In genomic region chr14:33992274-33993050, GRCh38 we compare ENCODE assay signal across 22 cellular contexts.
"Had no signal": no experiment of that assay in that cellular context is flagged by ENCODE, and none has a peak within 500 bp of the region (broad histone marks: within the 10 kb centered on the region; RNA-seq: fewer than 3 reads in every experiment).

No MANE protein-coding gene starts in this region.

- H3K4me3 Mint-ChIP-seq: activated CD4-positive, alpha-beta memory T cell treated with anti-CD3 and anti-CD28 coated beads for 36 hours; activated CD4-positive, alpha-beta T cell treated with anti-CD3 and anti-CD28 coated beads, Interleukin-2, amount 10 ng/mL, durations not matched to agents 7 days and 5 days; activated naive CD4-positive, alpha-beta T cell treated with anti-CD3 and anti-CD28 coated beads, Interleukin-2, amount 10 ng/mL, durations not matched to agents 7 days and 5 days; activated naive CD8-positive, alpha-beta T cell treated with anti-CD3 and anti-CD28 coated beads for 36 hours; brain; T-cell had no signal

- ATAC-seq: PC-3, T-cell had no signal

- H3K27ac Mint-ChIP-seq: activated CD4-positive, alpha-beta memory T cell treated with anti-CD3 and anti-CD28 coated beads for 36 hours; activated CD4-positive, alpha-beta T cell treated with anti-CD3 and anti-CD28 coated beads, Interleukin-2, amount 10 ng/mL, durations not matched to agents 7 days and 5 days; activated naive CD4-positive, alpha-beta T cell treated with anti-CD3 and anti-CD28 coated beads, Interleukin-2, amount 10 ng/mL, durations not matched to agents 7 days and 5 days; activated naive CD8-positive, alpha-beta T cell treated with anti-CD3 and anti-CD28 coated beads for 36 hours; activated T-helper 2 cell treated with anti-CD3 and anti-CD28 coated beads, Interferon-gamma antibody, Interleukin-2, Interleukin-4, amounts not matched to agents 10 μg/mL and 5 μg/mL and 100 μg/mL, durations not matched to agents 14 hours and 24 hours and 36 hours; brain; T-cell had no signal

- H3K9me3 Mint-ChIP-seq: activated CD4-positive, alpha-beta memory T cell treated with anti-CD3 and anti-CD28 coated beads for 36 hours; activated naive CD4-positive, alpha-beta T cell treated with anti-CD3 and anti-CD28 coated beads, Interleukin-2, amount 10 ng/mL, durations not matched to agents 7 days and 5 days; activated naive CD8-positive, alpha-beta T cell treated with anti-CD3 and anti-CD28 coated beads for 36 hours; activated T-helper 2 cell treated with anti-CD3 and anti-CD28 coated beads, Interferon-gamma antibody, Interleukin-2, Interleukin-4, amounts not matched to agents 10 μg/mL and 5 μg/mL and 100 μg/mL, durations not matched to agents 14 hours and 24 hours and 36 hours; brain; T-cell had no signal

- H3K27ac ChIP-seq: VCaP had no signal

- DNase-seq: activated CD4-positive, alpha-beta memory T cell treated with anti-CD3 and anti-CD28 coated beads for 36 hours; activated CD4-positive, alpha-beta T cell treated with anti-CD3 and anti-CD28 coated beads, Interleukin-2, amount 10 ng/mL, durations not matched to agents 7 days and 5 days; activated CD4-positive, CD25-positive, alpha-beta regulatory T cell; activated gamma-delta T cell treated with Interleukin-2 at 50 U/mL for 16 hours; activated naive CD4-positive, alpha-beta T cell treated with anti-CD3 and anti-CD28 coated beads, Interleukin-2, amount 10 ng/mL, durations not matched to agents 7 days and 5 days; activated naive CD8-positive, alpha-beta T cell treated with anti-CD3 and anti-CD28 coated beads for 36 hours; activated T-cell treated with anti-CD3 and anti-CD28 coated beads for 4 hours; activated T-cell treated with anti-CD3 and anti-CD28 coated beads, Interleukin-2, amount 50 U/mL, for 48 hours; aorta; cerebellar nuclear complex; Kasumi-1; KBM-7; NCI-H146; NCI-H187 treated with DMSO at 0.1 percent for 48 hours; NCI-H2171; NCI-H2227 treated with DMSO at 0.1 percent for 48 hours; PC-3; SHP77 treated with DMSO at 0.1 percent for 48 hours; T-cell had no signal

- H3K27me3 Mint-ChIP-seq: activated CD4-positive, alpha-beta memory T cell treated with anti-CD3 and anti-CD28 coated beads for 36 hours; activated naive CD8-positive, alpha-beta T cell treated with anti-CD3 and anti-CD28 coated beads for 36 hours; T-cell had no signal

- H3K36me3 Mint-ChIP-seq: activated CD4-positive, alpha-beta memory T cell treated with anti-CD3 and anti-CD28 coated beads for 36 hours; brain had no signal
